22 cellular contexts compared by ENCODE assay signal in genomic region chr11:5288108-5288911, GRCh38. TPM values are rescaled to one million over a fixed set of nuclear protein-coding genes. Genes with fewer than 3 reads are reported as not detected.
A peak's percentile ranks its signal among the peaks of the same experiment; 100 is the strongest.
DNase-seq lines count a peak whose midpoint lies in the region; FAIRE-seq and TF ChIP-seq lines count a peak whose summit lies in the region.
"Had no signal": no experiment of that assay in that cellular context is flagged by ENCODE, and none has a peak within 500 bp of the region (broad histone marks: within the 10 kb centered on the region; RNA-seq: fewer than 3 reads in every experiment).

No MANE protein-coding gene starts in this region.

- peak; percentile 43 for DNase-seq in EL
- peak; percentile 19 to 62 for DNase-seq in SJSA1 (ENCODE audit: low read depth in 1 of 2, low spot score in 2 of 2)
- peak; percentile 46 for DNase-seq in bronchial epithelial cell (ENCODE audit: low read depth)
- DNase-seq in inferior parietal cortex (ENCODE audit: extremely low spot score) = peak; percentile 25
- DNase-seq in urothelium cell line (ENCODE audit: low spot score) = no peak
- DNase-seq in testis = no peak
- DNase-seq in NCI-H510A treated with DMSO at 0.1 percent for 48 hours (lab: John Stamatoyannopoulos, UW) = no peak
- no peak for DNase-seq in NCI-H446 (lab: John Stamatoyannopoulos, UW)
- DNase-seq: body of pancreas; CD8-positive, alpha-beta T cell; cortex of kidney; midbrain; NCI-H1092 treated with DMSO at 0.1 percent for 48 hours; NCI-H2029 treated with DMSO at 0.1 percent for 48 hours; RPMI8226; SK-N-SH had no signal

- TF ChIP-seq CTCF in bronchial epithelial cell (IDR thresholded peaks at IDR 0.05; ENCODE audit: insufficient read depth, low read length, severe bottlenecking) (no peak), testis (IDR thresholded peaks at IDR 0.05) (no peak)

- FAIRE-seq in bronchial epithelial cell (lab: Jason Lieb, UNC) = no peak
- no peak for FAIRE-seq in urothelium cell line (lab: Jason Lieb, UNC)
- FAIRE-seq: HTR-8/SVneo had no signal

- peaks cover 19% of the 10 kb centered on the region for H3K4me1 ChIP-seq in SJSA1 (replicated peaks)
- no peaks in the 10 kb centered on the region for H3K4me1 ChIP-seq in testis
- H3K4me1 ChIP-seq: body of pancreas, HAP-1, tibial nerve had no signal

- no peak for TF ChIP-seq POLR2A in testis (IDR thresholded peaks at IDR 0.05)

- intact Hi-C loops in testis (cut with DNase I; ENCODE audit: low total_unique reads) = no loop called here

- no peaks in the 10 kb centered on the region for H3K9me3 ChIP-seq in SJSA1 (replicated peaks)
- no peaks in the 10 kb centered on the region for H3K9me3 ChIP-seq in testis
- H3K9me3 ChIP-seq: body of pancreas, HAP-1, SK-N-SH, tibial nerve had no signal

- H3K27me3 ChIP-seq in SJSA1 (replicated peaks) (no peaks in the 10 kb centered on the region), bronchial epithelial cell (ENCODE audit: control insufficient read depth, insufficient read depth, low read length) (no peaks in the 10 kb centered on the region), testis (no peaks in the 10 kb centered on the region)
- H3K27me3 ChIP-seq: body of pancreas, tibial nerve had no signal

- H3K27ac ChIP-seq in SJSA1 = no peak overlapping the region
- no peak overlapping the region for H3K27ac ChIP-seq in testis
- H3K27ac ChIP-seq: body of pancreas, tibial nerve had no signal

- H3K4me3 ChIP-seq in SJSA1 = no peak overlapping the region
- no peak overlapping the region for H3K4me3 ChIP-seq in bronchial epithelial cell (ENCODE audit: low read depth, low read length)
- no peak overlapping the region for H3K4me3 ChIP-seq in testis
- H3K4me3 ChIP-seq: body of pancreas, HAP-1, tibial nerve had no signal

- WGBS in testis, 2 donors = 79 to 82% methylated on average over 7 of the region's 7 CpGs

- H3K36me3 ChIP-seq in SJSA1 (no peaks in the 10 kb centered on the region), bronchial epithelial cell (ENCODE audit: control insufficient read depth, insufficient read depth, low read length) (no peaks in the 10 kb centered on the region), testis (ENCODE audit: low read depth, missing control alignments) (no peaks in the 10 kb centered on the region)
- H3K36me3 ChIP-seq: HAP-1, tibial nerve had no signal

RNA-seq across cellular contexts. Expression of gene OR51B4, which starts 13.4 kb away (rescaled TPM):
- total RNA-seq in SJSA1 (2014; rRNA removed; shearing (Covaris generic)) = not detected in 2 replicates
- total RNA-seq in bronchial epithelial cell (not detected in 2 replicates), testis (under 1 TPM in 1 of 2 donors, not detected in 1; 0.74 TPM)
- not detected for polyA plus RNA-seq in testis (ENCODE audit: insufficient read depth, low read depth, low replicate concordance)
- total RNA-seq: activated naive CD4-positive, alpha-beta T cell treated with anti-CD3 and anti-CD28 coated beads, Interleukin-2, amount 50 U/mL, for 72 hours; CD8-positive, alpha-beta T cell; LHCN-M2; NCI-H460 had no signal

RNA-seq across cellular contexts. Expression of gene HBE1, which starts 18.6 kb away (rescaled TPM):
- total RNA-seq in SJSA1 (2014; rRNA removed; shearing (Covaris generic)) = not detected in 2 replicates
- not detected in 2 replicates for total RNA-seq in bronchial epithelial cell
- total RNA-seq in testis = under 1 TPM in 1 of 2 donors, not detected in 1; 0.87 TPM
- not detected for polyA plus RNA-seq in testis (ENCODE audit: insufficient read depth, low read depth, low replicate concordance)
- total RNA-seq: activated naive CD4-positive, alpha-beta T cell treated with anti-CD3 and anti-CD28 coated beads, Interleukin-2, amount 50 U/mL, for 72 hours; body of pancreas; CD8-positive, alpha-beta T cell; LHCN-M2; tibial nerve had no signal

RNA-seq across cellular contexts. Expression of gene HBG2, which starts 33.7 kb away (rescaled TPM):
- not detected in 2 replicates for total RNA-seq in SJSA1 (2014; rRNA removed; shearing (Covaris generic))
- total RNA-seq in bronchial epithelial cell (not detected in 2 replicates), testis (not detected)
- polyA plus RNA-seq in testis (ENCODE audit: insufficient read depth, low read depth, low replicate concordance) = not detected
- total RNA-seq: body of pancreas; CD8-positive, alpha-beta T cell; LHCN-M2; NCI-H460; tibial nerve had no signal

RNA-seq across cellular contexts. Expression of gene OR51B2, which starts 35.8 kb away (rescaled TPM):
- total RNA-seq in SJSA1 (2014; rRNA removed; shearing (Covaris generic)) = not detected in 2 replicates
- total RNA-seq in bronchial epithelial cell (not detected in 2 replicates), testis (under 1 TPM in 1 of 2 donors, not detected in 1; 0.74 TPM)
- polyA plus RNA-seq in testis (ENCODE audit: insufficient read depth, low read depth, low replicate concordance) = not detected
- total RNA-seq: activated naive CD4-positive, alpha-beta T cell treated with anti-CD3 and anti-CD28 coated beads, Interleukin-2, amount 50 U/mL, for 72 hours; CD8-positive, alpha-beta T cell; LHCN-M2; NCI-H460 had no signal
- polyA plus RNA-seq: SK-N-SH had no signal

RNA-seq across cellular contexts. Expression of gene HBG1, which starts 38.7 kb away (rescaled TPM):
- not detected in 2 replicates for total RNA-seq in SJSA1 (2014; rRNA removed; shearing (Covaris generic))
- not detected in 2 replicates for total RNA-seq in bronchial epithelial cell
- total RNA-seq in testis = not detected
- polyA plus RNA-seq in testis (ENCODE audit: insufficient read depth, low read depth, low replicate concordance) = not detected
- total RNA-seq: activated naive CD4-positive, alpha-beta T cell treated with anti-CD3 and anti-CD28 coated beads, Interleukin-2, amount 50 U/mL, for 72 hours; body of pancreas; CD8-positive, alpha-beta T cell; LHCN-M2; NCI-H460; tibial nerve had no signal
- polyA plus RNA-seq: SK-N-SH had no signal

Comparison
In these comparisons a context has a peak if more than half of its experiments do, and no peak if none do; other contexts are left out.
1. DNase-seq: peak in EL (single experiment), SJSA1 (2 of 2), bronchial epithelial cell (single experiment) and inferior parietal cortex (single experiment); none in urothelium cell line (single experiment), testis (single experiment), NCI-H510A treated with DMSO at 0.1 percent for 48 hours (single experiment) and NCI-H446 (0 of 2).